1 cellular context compared by ENCODE assay signal in genomic region chr4:74158561-74159396, GRCh38.
A peak's percentile ranks its signal among the peaks of the same experiment; 100 is the strongest.
TF ChIP-seq lines count a peak whose summit lies in the region.

No MANE protein-coding gene starts in this region.

TF ChIP-seq in IMR-90, 13 proteins besides CTCF, POLR2A, EP300 and RAD21:
- TF ChIP-seq NFE2L2 (IDR thresholded peaks at IDR 0.05; ENCODE audit: low read depth, low read length) (no peak), CEBPB (IDR thresholded peaks at IDR 0.05; ENCODE audit: low read depth, low read length) (peak; percentile 74)
